ENCODE assay signal across 8 cellular contexts in the genomic region with DNA sequence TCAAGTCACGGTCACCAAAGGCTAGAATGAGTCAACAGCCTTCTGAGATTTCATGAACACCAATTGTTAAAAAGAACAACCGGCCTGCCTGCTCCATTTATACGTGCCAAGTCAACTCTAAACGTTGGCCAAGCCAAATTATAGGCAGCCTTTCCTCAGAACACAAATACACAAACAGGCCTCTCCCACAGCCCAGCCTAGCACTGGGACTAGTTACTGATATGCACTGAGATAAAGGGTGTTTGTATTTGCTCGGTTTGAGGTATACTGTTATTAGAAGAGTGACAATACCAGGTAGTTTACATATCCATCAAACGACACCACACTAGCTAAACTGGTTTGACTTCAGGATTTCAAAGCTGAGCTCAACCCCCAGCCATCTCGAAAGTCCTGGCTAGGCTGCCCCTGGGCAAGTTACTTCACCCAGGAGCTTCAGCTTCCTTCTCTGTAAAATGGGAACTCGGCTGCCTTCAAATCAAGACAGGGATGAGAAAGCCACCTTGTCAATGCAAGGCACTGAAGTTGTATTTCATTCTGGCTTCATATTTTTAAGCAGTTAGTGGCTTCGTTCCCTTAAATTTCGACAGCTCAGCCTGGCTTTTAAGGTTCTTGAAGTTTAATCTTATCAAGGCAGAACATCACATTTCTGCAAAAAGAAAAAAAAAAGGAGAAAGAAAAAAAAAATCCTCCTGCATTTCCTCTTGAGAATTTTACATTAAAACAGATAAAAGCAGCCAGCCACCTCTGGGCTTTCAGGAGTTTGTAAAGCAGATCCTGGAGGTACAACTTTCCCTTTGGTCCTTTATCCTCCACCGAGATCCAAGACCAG. TPM values are rescaled to one million over a fixed set of nuclear protein-coding genes. Genes with fewer than 3 reads are reported as not detected.
A peak's percentile ranks its signal among the peaks of the same experiment; 100 is the strongest.
DNase-seq lines count a peak whose midpoint lies in the region; ATAC-seq, FAIRE-seq and TF ChIP-seq lines count a peak whose summit lies in the region.

No MANE protein-coding gene starts in this region.

- H3K4me3 ChIP-seq in breast epithelium (peak overlapping the region in 2 of 3 donors; percentile 12 to 20), mammary epithelial cell (replicated peaks in 1 of 3; ENCODE audit: insufficient read depth in 1 of 3, low read depth in 2 of 3, low read length in 3 of 3) (no peak overlapping the region), keratinocyte (ENCODE audit: control insufficient read depth in 2 of 3, extremely low read depth in 1 of 3, insufficient read depth in 2 of 3, low read depth in 1 of 3, low read length in 3 of 3) (peak overlapping the region in 1 of 3 experiments; percentile 15), upper lobe of right lung (peak overlapping the region; percentile 3), thyroid gland (replicated peaks in 1 of 3) (no peak overlapping the region)

- H3K27me3 Mint-ChIP-seq in activated CD8-positive, alpha-beta T cell treated with anti-CD3 and anti-CD28 coated beads, Interleukin-2, amount 10 ng/mL, durations not matched to agents 7 days and 5 days (ENCODE audit: low read depth), result no peaks in the 10 kb centered on the region

- peak; percentile 5 for FAIRE-seq in keratinocyte (lab: Jason Lieb, UNC)

- H3K36me3 ChIP-seq in breast epithelium (no peaks in the 10 kb centered on the region), mammary epithelial cell (ENCODE audit: insufficient read depth, low read length) (no peaks in the 10 kb centered on the region), keratinocyte (ENCODE audit: control insufficient read depth in 2 of 2, extremely low read depth in 1 of 2, insufficient read depth in 2 of 2, low read length in 2 of 2) (peaks cover 6 to 17% of the 10 kb centered on the region in 2 experiments), upper lobe of right lung (peaks cover 8% of the 10 kb centered on the region), thyroid gland (no peaks in the 10 kb centered on the region)

- ATAC-seq in activated CD8-positive, alpha-beta T cell treated with anti-CD3 and anti-CD28 coated beads, Interleukin-2, amount 10 ng/mL, durations not matched to agents 7 days and 5 days, result no peak
- ATAC-seq in upper lobe of right lung (no peak), GM18909 (IDR thresholded peaks at IDR 0.05; ENCODE audit: poor library complexity, unreplicated experiment) (no peak)

- no peak overlapping the region for H3K27ac Mint-ChIP-seq in activated CD8-positive, alpha-beta T cell treated with anti-CD3 and anti-CD28 coated beads, Interleukin-2, amount 10 ng/mL, durations not matched to agents 7 days and 5 days

- H3K4me1 ChIP-seq in breast epithelium (peaks cover 5 to 28% of the 10 kb centered on the region in 2 donors), mammary epithelial cell (ENCODE audit: insufficient read depth, low read length) (peaks cover 16% of the 10 kb centered on the region), keratinocyte (ENCODE audit: control insufficient read depth, extremely low read depth, insufficient read depth, low read length) (peaks cover 49% of the 10 kb centered on the region), upper lobe of right lung (peaks cover 71% of the 10 kb centered on the region), thyroid gland (peaks cover 60 to 71% of the 10 kb centered on the region in 2 donors)

- no peak for TF ChIP-seq CTCF in breast epithelium (IDR thresholded peaks at IDR 0.05)
- TF ChIP-seq CTCF in mammary epithelial cell (conservative IDR thresholded peaks at IDR 0.05 in 1 of 2, IDR thresholded peaks at IDR 0.05 in 1 of 2; ENCODE audit: extremely low read depth in 1 of 2, insufficient read depth in 1 of 2, low read depth in 1 of 2, low read length in 2 of 2), result no peak
- no peak for TF ChIP-seq CTCF in keratinocyte (optimal IDR thresholded peaks at IDR 0.05 in 1 of 3, IDR thresholded peaks at IDR 0.05 in 1 of 3, conservative IDR thresholded peaks at IDR 0.05 in 1 of 3; ENCODE audit: extremely low read depth in 1 of 3, insufficient read depth in 2 of 3, low read length in 3 of 3)
- no peak for TF ChIP-seq CTCF in upper lobe of right lung (IDR thresholded peaks at IDR 0.05)
- TF ChIP-seq CTCF in thyroid gland (IDR thresholded peaks at IDR 0.05), result no peak

- POLR2A ChIA-PET in activated CD8-positive, alpha-beta T cell treated with anti-CD3 and anti-CD28 coated beads, Interleukin-2, amount 10 ng/mL, durations not matched to agents 7 days and 5 days (lab: Charles Lee), result interaction anchor here (1.0 kb wide), 1 partner anchor 9 kb away, joined by 4 read pairs; no protein-coding TSS in a partner anchor

- peaks cover 64% of the 10 kb centered on the region for H3K4me1 Mint-ChIP-seq in activated CD8-positive, alpha-beta T cell treated with anti-CD3 and anti-CD28 coated beads, Interleukin-2, amount 10 ng/mL, durations not matched to agents 7 days and 5 days (ENCODE audit: low read depth)

- H3K27ac ChIP-seq in breast epithelium, result peak overlapping the region; percentile 27 to 98
- no peak overlapping the region for H3K27ac ChIP-seq in mammary epithelial cell (ENCODE audit: insufficient read depth, low read depth, low read length)
- H3K27ac ChIP-seq in keratinocyte (ENCODE audit: control insufficient read depth, insufficient read depth, low read length), result no peak overlapping the region
- H3K27ac ChIP-seq in upper lobe of right lung, result no peak overlapping the region
- H3K27ac ChIP-seq in thyroid gland, result peak overlapping the region in 1 of 3 donors; percentile 4

- H3K4me2 ChIP-seq in mammary epithelial cell (ENCODE audit: insufficient read depth, low read depth, low read length) (no peak overlapping the region), keratinocyte (ENCODE audit: control insufficient read depth, extremely low read depth, insufficient read depth, low read depth, low read length) (peak overlapping the region; percentile 60)

- H3K9me3 ChIP-seq in breast epithelium (no peaks in the 10 kb centered on the region), mammary epithelial cell (replicated peaks; ENCODE audit: insufficient read depth, low read length) (no peaks in the 10 kb centered on the region), keratinocyte (ENCODE audit: control insufficient read depth, low read depth, low read length) (no peaks in the 10 kb centered on the region), upper lobe of right lung (no peaks in the 10 kb centered on the region), thyroid gland (no peaks in the 10 kb centered on the region)

- no TSS peak for BruUV-seq in mammary epithelial cell (replicated peaks; lab: Mats Ljungman, UMichigan)

- no peak overlapping the region for H3K9ac ChIP-seq in mammary epithelial cell (ENCODE audit: insufficient read depth, low read length)
- no peak overlapping the region for H3K9ac ChIP-seq in keratinocyte (ENCODE audit: control insufficient read depth, extremely low read depth, insufficient read depth, low read length)

- 70% methylated on average over 10 of the region's 11 CpGs for WGBS in mammary epithelial cell (ENCODE audit: low coverage, missing lambda C conversion rate)
- 49 to 58% methylated on average over 11 of the region's 11 CpGs for WGBS in thyroid gland, 2 donors

- H4K20me1 ChIP-seq in mammary epithelial cell (ENCODE audit: insufficient read depth, low read length) (no peaks in the 10 kb centered on the region), keratinocyte (ENCODE audit: control insufficient read depth, extremely low read depth, insufficient read depth, low read length) (peaks cover 17% of the 10 kb centered on the region)

- DNase-seq in breast epithelium (ENCODE audit: low spot score in 2 of 2) (peak; percentile 71), mammary epithelial cell (no peak), keratinocyte (ENCODE audit: low read depth, low spot score) (no peak), upper lobe of right lung (no peak), GM19240 (ENCODE audit: insufficient read length, low spot score) (no peak), thyroid gland (no peak)
- no peak for DNase-seq in activated CD8-positive, alpha-beta T cell treated with anti-CD3 and anti-CD28 coated beads, Interleukin-2, amount 10 ng/mL, durations not matched to agents 7 days and 5 days

- H3K9me1 ChIP-seq in keratinocyte (ENCODE audit: control insufficient read depth, extremely low read depth, insufficient read depth, low read length), result peaks cover 10% of the 10 kb centered on the region

- H3K4me3 Mint-ChIP-seq in activated CD8-positive, alpha-beta T cell treated with anti-CD3 and anti-CD28 coated beads, Interleukin-2, amount 10 ng/mL, durations not matched to agents 7 days and 5 days, result peak overlapping the region; percentile 64

- dilution Hi-C loops in mammary epithelial cell (cut with HindIII; ENCODE audit: low sequenced_read_pairs) (no loop called here), keratinocyte (cut with MboI; ENCODE audit: extremely low pct_ligation_motif_present, low sequenced_read_pairs) (no loop called here)

- CTCF ChIA-PET in mammary epithelial cell (lab: Charles Lee; ENCODE audit: low non-redundant PET), result no interaction called here
- CTCF ChIA-PET in activated CD8-positive, alpha-beta T cell treated with anti-CD3 and anti-CD28 coated beads, Interleukin-2, amount 10 ng/mL, durations not matched to agents 7 days and 5 days (lab: Charles Lee), result interaction anchor here (0.6 to 2.2 kb wide), 5 partner anchors 8 to 416 kb away, joined by 3 to 7 read pairs (median 5); no protein-coding TSS in a partner anchor

- H3K79me2 ChIP-seq in mammary epithelial cell (ENCODE audit: insufficient read depth, low read length), result peaks cover 33% of the 10 kb centered on the region
- peaks cover 17% of the 10 kb centered on the region for H3K79me2 ChIP-seq in keratinocyte (ENCODE audit: control insufficient read depth, insufficient read depth, low read length)

- H3K9me3 Mint-ChIP-seq in activated CD8-positive, alpha-beta T cell treated with anti-CD3 and anti-CD28 coated beads, Interleukin-2, amount 10 ng/mL, durations not matched to agents 7 days and 5 days (ENCODE audit: insufficient read depth), result no peaks in the 10 kb centered on the region

- H2AFZ ChIP-seq in mammary epithelial cell (ENCODE audit: low read depth, low read length) (no peak overlapping the region), keratinocyte (ENCODE audit: control insufficient read depth, low read length) (no peak overlapping the region)

- no peaks in the 10 kb centered on the region for H3K27me3 ChIP-seq in breast epithelium
- no peaks in the 10 kb centered on the region for H3K27me3 ChIP-seq in mammary epithelial cell (ENCODE audit: insufficient read depth, low read length)
- no peaks in the 10 kb centered on the region for H3K27me3 ChIP-seq in keratinocyte (ENCODE audit: control insufficient read depth, extremely low read depth, insufficient read depth, low read length)
- H3K27me3 ChIP-seq in upper lobe of right lung, result no peaks in the 10 kb centered on the region
- no peaks in the 10 kb centered on the region for H3K27me3 ChIP-seq in thyroid gland

- TF ChIP-seq POLR2A in breast epithelium (IDR thresholded peaks at IDR 0.05) (no peak), thyroid gland (IDR thresholded peaks at IDR 0.05) (no peak)

- intact Hi-C loops in breast epithelium (cut with DNase I; ENCODE audit: low total_unique reads) (no loop called here), mammary epithelial cell (cut with micrococcal nuclease) (loop anchor here (10.0 kb wide), 1 partner anchor 341 kb away; no protein-coding TSS in a partner anchor), upper lobe of right lung (cut with DNase I) (no loop called here), thyroid gland (cut with DNase I) (loop anchor here (10.0 kb wide), 3 partner anchors 121 to 619 kb away; no protein-coding TSS in a partner anchor)

- in situ Hi-C loops in mammary epithelial cell (cut with MboI; ENCODE audit: low sequenced_read_pairs in 2 of 2), result no loop called here

- H3K36me3 Mint-ChIP-seq in activated CD8-positive, alpha-beta T cell treated with anti-CD3 and anti-CD28 coated beads, Interleukin-2, amount 10 ng/mL, durations not matched to agents 7 days and 5 days (ENCODE audit: low read depth), result peaks cover 67% of the 10 kb centered on the region

RNA-seq across cellular contexts. Expression of gene TLE3, which starts 4.0 kb away (rescaled TPM):
- total RNA-seq in breast epithelium (10 to 100 TPM; 67.0 to 73.9 (median 73.4) TPM), mammary epithelial cell (10 to 100 TPM; 27.6 to 32.0 TPM), upper lobe of right lung (58.8 TPM), thyroid gland (100 to 1,000 TPM in 1 of 4 donors, 10 to 100 TPM in 3; 39.1 to 275 (median 71.6) TPM)
- polyA plus RNA-seq in mammary epithelial cell (21.2 TPM), keratinocyte (8.3 to 23.9 TPM (median 10.9 TPM) in 3 replicates)
- polyA minus RNA-seq in mammary epithelial cell (53.7 TPM), keratinocyte (27.2 to 54.5 TPM (median 38.6 TPM) in 3 replicates)
- total RNA-seq in activated CD8-positive, alpha-beta T cell treated with anti-CD3 and anti-CD28 coated beads, Interleukin-2, amount 10 ng/mL, durations not matched to agents 7 days and 5 days, result 10 to 100 TPM; 64.0 to 71.1 TPM
- 46.1 TPM for polyA plus RNA-seq in keratinocyte (2011; ENCODE audit: low read depth)
- 8.0 and 14.8 TPM in 2 replicates for polyA plus RNA-seq in keratinocyte (2011; cell fraction: cytosol; rRNA removed)
- polyA plus RNA-seq in keratinocyte (2011; cell fraction: nucleus; rRNA removed), result 43.0 and 48.2 TPM in 2 replicates
- polyA plus RNA-seq in keratinocyte (2012; ENCODE audit: low replicate concordance), result 26.1 and 43.9 TPM in 2 replicates
- polyA minus RNA-seq in keratinocyte (2011; cell fraction: cytosol; rRNA and poly(A)+ RNA removed), result 30.5 TPM
- 57.5 and 64.5 TPM in 2 replicates for polyA minus RNA-seq in keratinocyte (2011; cell fraction: nucleus; rRNA and poly(A)+ RNA removed)

Comparison
In these comparisons a context has a peak if more than half of its experiments do, and no peak if none do; other contexts are left out.
1. DNase-seq: peak in breast epithelium (2 of 2); none in mammary epithelial cell (single experiment), activated CD8-positive, alpha-beta T cell treated with anti-CD3 and anti-CD28 coated beads, Interleukin-2, amount 10 ng/mL, durations not matched to agents 7 days and 5 days (single experiment), keratinocyte (single experiment), upper lobe of right lung (single experiment), GM19240 (single experiment) and thyroid gland (0 of 2).
2. H3K27ac ChIP-seq: peak in breast epithelium (2 of 2); none in mammary epithelial cell (single experiment), keratinocyte (single experiment) and upper lobe of right lung (single experiment).
3. H3K4me3 ChIP-seq: peak in breast epithelium (2 of 3) and upper lobe of right lung (single experiment); none in mammary epithelial cell (0 of 3) and thyroid gland (0 of 3).
4. intact Hi-C loops: an anchor here in mammary epithelial cell (10.0 kb wide) and thyroid gland (10.0 kb wide); none called in breast epithelium and upper lobe of right lung.